7 cellular contexts compared by ENCODE assay signal in genomic region chr19:35045667-35046300, GRCh38.
DNase-seq lines count a peak whose midpoint lies in the region; ATAC-seq lines count a peak whose summit lies in the region.

No MANE protein-coding gene starts in this region.

- ATAC-seq in GM21447 (IDR thresholded peaks at IDR 0.05; ENCODE audit: unreplicated experiment): peak; percentile 67
- peak; percentile 88 for ATAC-seq in activated naive CD8-positive, alpha-beta T cell treated with anti-CD3 and anti-CD28 coated beads, Interleukin-2, amount 50 U/mL, for 24 hours

- H3K36me3 Mint-ChIP-seq in activated naive CD8-positive, alpha-beta T cell treated with anti-CD3 and anti-CD28 coated beads, Interleukin-2, amount 50 U/mL, for 24 hours (ENCODE audit: low read depth): no peaks in the 10 kb centered on the region

- no peaks in the 10 kb centered on the region for H3K9me3 Mint-ChIP-seq in activated naive CD8-positive, alpha-beta T cell treated with anti-CD3 and anti-CD28 coated beads, Interleukin-2, amount 50 U/mL, for 24 hours

- no peak overlapping the region for H3K27ac Mint-ChIP-seq in activated naive CD8-positive, alpha-beta T cell treated with anti-CD3 and anti-CD28 coated beads, Interleukin-2, amount 50 U/mL, for 24 hours

- peak; percentile 58 for DNase-seq in EL
- peak; percentile 74 for DNase-seq in NCI-H69 (lab: John Stamatoyannopoulos, UW)
- peak; percentile 40 for DNase-seq in activated naive CD8-positive, alpha-beta T cell treated with anti-CD3 and anti-CD28 coated beads, Interleukin-2, amount 50 U/mL, for 24 hours
- peak; percentile 80 for DNase-seq in medulla oblongata (ENCODE audit: extremely low spot score)
- no peak for DNase-seq in D341Med (ENCODE audit: low spot score)
- DNase-seq in cerebellar cortex (ENCODE audit: low spot score): no peak

- H3K27me3 Mint-ChIP-seq in activated naive CD8-positive, alpha-beta T cell treated with anti-CD3 and anti-CD28 coated beads, Interleukin-2, amount 50 U/mL, for 24 hours: peaks cover 2% of the 10 kb centered on the region

- peaks cover 14% of the 10 kb centered on the region for H3K4me1 Mint-ChIP-seq in activated naive CD8-positive, alpha-beta T cell treated with anti-CD3 and anti-CD28 coated beads, Interleukin-2, amount 50 U/mL, for 24 hours

- H3K4me3 Mint-ChIP-seq in activated naive CD8-positive, alpha-beta T cell treated with anti-CD3 and anti-CD28 coated beads, Interleukin-2, amount 50 U/mL, for 24 hours: no peak overlapping the region

Comparison
In these comparisons a context has a peak if more than half of its experiments do, and no peak if none do; other contexts are left out.
1. DNase-seq: peak in EL (single experiment), NCI-H69 (single experiment), activated naive CD8-positive, alpha-beta T cell treated with anti-CD3 and anti-CD28 coated beads, Interleukin-2, amount 50 U/mL, for 24 hours (single experiment) and medulla oblongata (single experiment); none in D341Med (single experiment) and cerebellar cortex (single experiment).